In the genomic region with DNA sequence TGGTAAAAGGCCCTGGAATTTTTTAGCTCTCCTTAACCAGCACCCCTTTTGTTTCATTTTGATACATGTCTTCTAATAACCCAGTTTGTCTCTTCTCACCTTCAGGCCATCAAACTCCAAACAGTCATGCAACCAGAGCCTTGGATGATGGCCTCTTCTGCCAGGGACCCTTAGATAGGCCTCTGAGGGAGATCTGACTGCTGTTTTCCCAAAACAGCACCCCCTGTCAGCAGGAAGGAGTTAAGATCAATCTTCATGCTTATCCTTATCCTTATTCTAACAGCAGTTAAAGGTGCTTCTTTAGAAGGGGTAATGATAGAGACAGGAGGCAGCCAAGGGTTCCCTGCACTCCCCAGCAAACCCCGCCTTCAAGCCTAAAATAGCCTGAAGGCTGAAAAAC, we compare ENCODE assay signal across 13 cellular contexts. TPM values are rescaled to one million over a fixed set of nuclear protein-coding genes. Genes with fewer than 3 reads are reported as not detected.
DNase-seq lines count a peak whose midpoint lies in the region; ATAC-seq and TF ChIP-seq lines count a peak whose summit lies in the region.
"Had no signal": no experiment of that assay in that cellular context is flagged by ENCODE, and none has a peak within 500 bp of the region (broad histone marks: within the 10 kb centered on the region; RNA-seq: fewer than 3 reads in every experiment).

No MANE protein-coding gene starts in this region.

- H3K27ac Mint-ChIP-seq in HFFc6 (no peak overlapping the region), chondrocyte (ENCODE audit: unreplicated experiment) (no peak overlapping the region)
- H3K27ac Mint-ChIP-seq: CD4-positive, CD25-positive, alpha-beta regulatory T cell had no signal

- H3K27ac ChIP-seq in SK-N-SH (ENCODE audit: low read depth in 2 of 2, low read length in 1 of 2) (no peak overlapping the region), foreskin keratinocyte (no peak overlapping the region), Peyer's patch (no peak overlapping the region)
- H3K27ac ChIP-seq: 22Rv1, GM23248 had no signal

- no peak for TF ChIP-seq EP300 in SK-N-SH (IDR thresholded peaks at IDR 0.05; ENCODE audit: borderline replicate concordance in 1 of 2, low read depth in 1 of 2, low read length in 1 of 2)

- ATAC-seq in SK-N-SH treated with all-trans-retinoic acid at 6 μM for 48 hours = no peak
- ATAC-seq in foreskin keratinocyte = no peak
- no peak for ATAC-seq in HG02610 (IDR thresholded peaks at IDR 0.05; ENCODE audit: unreplicated experiment)

- CTCF ChIA-PET in SK-N-SH (lab: Yijun Ruan, JAX) = interaction anchor here (1.1 to 10.9 kb wide), 3 partner anchors 45 to 453 kb away, joined by 3 to 202 read pairs (median 4); no protein-coding TSS in a partner anchor

- no peaks in the 10 kb centered on the region for H3K9me2 ChIP-seq in SK-N-SH

- H3K4me3 ChIP-seq in SK-N-SH (ENCODE audit: low read depth in 2 of 2, low read length in 1 of 2) (no peak overlapping the region), Peyer's patch (no peak overlapping the region)
- H3K4me3 ChIP-seq: GM23248 had no signal

- H2AFZ ChIP-seq in SK-N-SH (ENCODE audit: low read depth) = no peak overlapping the region
- H2AFZ ChIP-seq: GM23248 had no signal

- H3K9ac ChIP-seq in SK-N-SH = no peak overlapping the region
- H3K9ac ChIP-seq: GM23248 had no signal

- no peaks in the 10 kb centered on the region for H3F3A ChIP-seq in SK-N-SH (replicated peaks; ENCODE audit: insufficient read depth)

- H3K36me3 ChIP-seq in SK-N-SH (replicated peaks in 1 of 2; ENCODE audit: control insufficient read depth in 1 of 2, insufficient read depth in 2 of 2, low read length in 1 of 2) = no peaks in the 10 kb centered on the region
- no peaks in the 10 kb centered on the region for H3K36me3 ChIP-seq in Peyer's patch

- H3K4me3 Mint-ChIP-seq in HFFc6 (no peak overlapping the region), chondrocyte (ENCODE audit: unreplicated experiment) (no peak overlapping the region)
- H3K4me3 Mint-ChIP-seq: CD4-positive, CD25-positive, alpha-beta regulatory T cell had no signal

- H3K4me2 ChIP-seq in SK-N-SH = no peak overlapping the region

- TF ChIP-seq POLR2A in Peyer's patch (IDR thresholded peaks at IDR 0.05) = no peak

- DNase-seq in SK-N-SH = no peak
- DNase-seq in HFFc6 = no peak
- no peak for DNase-seq in chondrocyte (ENCODE audit: low spot score)
- DNase-seq in foreskin keratinocyte = no peak
- DNase-seq in Peyer's patch = no peak
- DNase-seq in hypothalamus (lab: John Stamatoyannopoulos, UW) = no peak
- DNase-seq: CD4-positive, CD25-positive, alpha-beta regulatory T cell; DMS53; GM23248; H7 had no signal

- POLR2A ChIA-PET in SK-N-SH (lab: Yijun Ruan, JAX) = no interaction called here

- TF ChIP-seq RAD21 in SK-N-SH (IDR thresholded peaks at IDR 0.05; ENCODE audit: low read length) = no peak

- H3K36me3 Mint-ChIP-seq in HFFc6 (ENCODE audit: low read depth) = peaks cover 38% of the 10 kb centered on the region
- peaks cover 4% of the 10 kb centered on the region for H3K36me3 Mint-ChIP-seq in chondrocyte (ENCODE audit: low read depth)
- H3K36me3 Mint-ChIP-seq: CD4-positive, CD25-positive, alpha-beta regulatory T cell had no signal

- H3K4me1 Mint-ChIP-seq in HFFc6 (ENCODE audit: low read depth) (peaks cover 25% of the 10 kb centered on the region), chondrocyte (ENCODE audit: low read depth) (peaks cover 19% of the 10 kb centered on the region)
- H3K4me1 Mint-ChIP-seq: CD4-positive, CD25-positive, alpha-beta regulatory T cell had no signal

- WGBS in SK-N-SH (ENCODE audit: low lambda C conversion rate) = 80% methylated on average over 1 of the region's 1 CpG

- no peaks in the 10 kb centered on the region for H4K20me1 ChIP-seq in SK-N-SH (ENCODE audit: insufficient read depth)

- TF ChIP-seq CTCF in SK-N-SH (IDR thresholded peaks at IDR 0.05) (0 out of 2 replicates have a peak, but pooled peaks have one; percentile 9), HFFc6 (IDR thresholded peaks at IDR 0.05) (0 out of 2 replicates have a peak, but pooled peaks have one; percentile 22), chondrocyte (IDR thresholded peaks at IDR 0.05) (peak; percentile 52), foreskin keratinocyte (conservative IDR thresholded peaks at IDR 0.05) (peak; percentile 12), Peyer's patch (IDR thresholded peaks at IDR 0.05) (no peak)

- H3K9me3 Mint-ChIP-seq in HFFc6 = peaks cover 38% of the 10 kb centered on the region
- peaks cover 35% of the 10 kb centered on the region for H3K9me3 Mint-ChIP-seq in chondrocyte (ENCODE audit: low read depth)

- H3K27me3 Mint-ChIP-seq in HFFc6 (ENCODE audit: insufficient read depth) = no peaks in the 10 kb centered on the region; the same call in 1 of the 2 replicates
- H3K27me3 Mint-ChIP-seq in chondrocyte (ENCODE audit: low read depth) = no peaks in the 10 kb centered on the region

- no peaks in the 10 kb centered on the region for H3K27me3 ChIP-seq in SK-N-SH (ENCODE audit: insufficient read depth)
- no peaks in the 10 kb centered on the region for H3K27me3 ChIP-seq in foreskin keratinocyte
- H3K27me3 ChIP-seq in Peyer's patch = no peaks in the 10 kb centered on the region

- H3K9me3 ChIP-seq in SK-N-SH (0 out of 2 replicates have a peak, but pooled peaks cover 5% of the 10 kb centered on the region), Peyer's patch (peaks cover 0 to 4% (median 0%) of the 10 kb centered on the region in 4 donors)

- no peaks in the 10 kb centered on the region for H3K79me2 ChIP-seq in SK-N-SH (ENCODE audit: insufficient read depth)

- H3K4me1 ChIP-seq in SK-N-SH (ENCODE audit: control insufficient read depth in 1 of 2, insufficient read depth in 2 of 2, low read depth in 1 of 2, low read length in 1 of 2) = peaks cover 4% of the 10 kb centered on the region in 2 experiments; a peak in 2 of 4 replicates
- no peaks in the 10 kb centered on the region for H3K4me1 ChIP-seq in foreskin keratinocyte
- H3K4me1 ChIP-seq in Peyer's patch = no peaks in the 10 kb centered on the region

TF ChIP-seq in SK-N-SH, 30 proteins besides CTCF, POLR2A, EP300 and RAD21 (continues in another document):
- TF ChIP-seq RCOR1 (IDR thresholded peaks at IDR 0.05; ENCODE audit: low read length) (no peak), GATA2 (CRISPR knock-in tag; IDR thresholded peaks at IDR 0.05) (no peak), EZH2phosphoT487 (IDR thresholded peaks at IDR 0.05; ENCODE audit: borderline replicate concordance, low read depth) (no peak), MXI1 (IDR thresholded peaks at IDR 0.05; ENCODE audit: low read depth, low read length) (no peak), TEAD4 (IDR thresholded peaks at IDR 0.05; ENCODE audit: borderline replicate concordance, insufficient read depth) (no peak), FOXM1 (IDR thresholded peaks at IDR 0.05; ENCODE audit: low read depth) (no peak), JUND (IDR thresholded peaks at IDR 0.05) (no peak), RFX5 (IDR thresholded peaks at IDR 0.05; ENCODE audit: low read length) (no peak)
- TF ChIP-seq, protein P1, sequence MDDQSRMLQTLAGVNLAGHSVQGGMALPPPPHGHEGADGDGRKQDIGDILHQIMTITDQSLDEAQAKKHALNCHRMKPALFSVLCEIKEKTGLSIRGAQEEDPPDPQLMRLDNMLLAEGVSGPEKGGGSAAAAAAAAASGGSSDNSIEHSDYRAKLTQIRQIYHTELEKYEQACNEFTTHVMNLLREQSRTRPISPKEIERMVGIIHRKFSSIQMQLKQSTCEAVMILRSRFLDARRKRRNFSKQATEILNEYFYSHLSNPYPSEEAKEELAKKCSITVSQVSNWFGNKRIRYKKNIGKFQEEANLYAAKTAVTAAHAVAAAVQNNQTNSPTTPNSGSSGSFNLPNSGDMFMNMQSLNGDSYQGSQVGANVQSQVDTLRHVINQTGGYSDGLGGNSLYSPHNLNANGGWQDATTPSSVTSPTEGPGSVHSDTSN (IDR thresholded peaks at IDR 0.05) = no peak
- TF ChIP-seq, protein P2, sequence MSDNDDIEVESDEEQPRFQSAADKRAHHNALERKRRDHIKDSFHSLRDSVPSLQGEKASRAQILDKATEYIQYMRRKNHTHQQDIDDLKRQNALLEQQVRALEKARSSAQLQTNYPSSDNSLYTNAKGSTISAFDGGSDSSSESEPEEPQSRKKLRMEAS (IDR thresholded peaks at IDR 0.05; ENCODE audit: low read depth) = no peak

TF ChIP-seq in SK-N-SH treated with all-trans-retinoic acid at 6 μM for 48 hours, 23 proteins besides CTCF, POLR2A, EP300 and RAD21:
- TF ChIP-seq TCF4 (CRISPR knock-in tag; IDR thresholded peaks at IDR 0.05; ENCODE audit: borderline replicate concordance) = no peak
- TF ChIP-seq ARNTL (CRISPR knock-in tag; IDR thresholded peaks at IDR 0.05; ENCODE audit: borderline replicate concordance, low read depth) = no peak
- no peak for TF ChIP-seq ZC3H10 (CRISPR knock-in tag; IDR thresholded peaks at IDR 0.05)
- TF ChIP-seq SNAI2 (CRISPR knock-in tag; IDR thresholded peaks at IDR 0.05) = no peak
- TF ChIP-seq ZFP3 (CRISPR knock-in tag; IDR thresholded peaks at IDR 0.05) = no peak
- no peak for TF ChIP-seq ZFP30 (CRISPR knock-in tag; IDR thresholded peaks at IDR 0.05)
- TF ChIP-seq, protein P3, sequence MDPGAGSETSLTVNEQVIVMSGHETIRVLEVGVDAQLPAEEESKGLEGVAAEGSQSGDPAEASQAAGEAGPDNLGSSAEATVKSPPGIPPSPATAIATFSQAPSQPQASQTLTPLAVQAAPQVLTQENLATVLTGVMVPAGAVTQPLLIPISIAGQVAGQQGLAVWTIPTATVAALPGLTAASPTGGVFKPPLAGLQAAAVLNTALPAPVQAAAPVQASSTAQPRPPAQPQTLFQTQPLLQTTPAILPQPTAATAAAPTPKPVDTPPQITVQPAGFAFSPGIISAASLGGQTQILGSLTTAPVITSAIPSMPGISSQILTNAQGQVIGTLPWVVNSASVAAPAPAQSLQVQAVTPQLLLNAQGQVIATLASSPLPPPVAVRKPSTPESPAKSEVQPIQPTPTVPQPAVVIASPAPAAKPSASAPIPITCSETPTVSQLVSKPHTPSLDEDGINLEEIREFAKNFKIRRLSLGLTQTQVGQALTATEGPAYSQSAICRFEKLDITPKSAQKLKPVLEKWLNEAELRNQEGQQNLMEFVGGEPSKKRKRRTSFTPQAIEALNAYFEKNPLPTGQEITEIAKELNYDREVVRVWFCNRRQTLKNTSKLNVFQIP (CRISPR knock-in tag; IDR thresholded peaks at IDR 0.05; ENCODE audit: borderline replicate concordance, low read depth) = no peak

RNA-seq across cellular contexts. Expression of a gene that starts 49.5 kb away (rescaled TPM):
- polyA plus RNA-seq in SK-N-SH (2012; rRNA removed) (5.4 TPM in 2 replicates), foreskin keratinocyte (6.3 and 7.7 TPM in 2 replicates)
- 5.6 and 6.6 TPM in 2 replicates for polyA plus RNA-seq in SK-N-SH (2012; cell fraction: cytosol; rRNA removed)
- 2.3 and 4.9 TPM in 2 replicates for polyA plus RNA-seq in SK-N-SH (2012; cell fraction: nucleus; rRNA removed)
- 10 to 100 TPM; 14.7 to 20.6 (median 18.5) TPM for total RNA-seq in HFFc6 (2021; fragmentation: NEBNext Ultra II Directional; extraction: Animal tissue kit (Norgen Biotek cat#: 25700))
- total RNA-seq in chondrocyte (16.2 to 19.2 TPM (median 18.0 TPM) in 3 replicates), foreskin keratinocyte (29.6 and 30.0 TPM in 2 replicates), Peyer's patch (10 to 100 TPM in 1 of 4 donors, 1 to 10 TPM in 3; 6.2 to 10.7 (median 7.3) TPM)

Comparison
In these comparisons a context has a peak if more than half of its experiments do, and no peak if none do; other contexts are left out.
1. CTCF ChIP-seq: peak in SK-N-SH (single experiment), HFFc6 (single experiment), chondrocyte (single experiment) and foreskin keratinocyte (single experiment); none in Peyer's patch (0 of 6).